Comparison of ENCODE assay signal across 29 cellular contexts in genomic region chr7:127146746-127147536, GRCh38.
"Had no signal": no experiment of that assay in that cellular context is flagged by ENCODE, and none has a peak within 500 bp of the region (broad histone marks: within the 10 kb centered on the region; RNA-seq: fewer than 3 reads in every experiment).

No MANE protein-coding gene starts in this region.

- H3K4me1 ChIP-seq: SJSA1 had no signal

- FAIRE-seq: HTR-8/SVneo, RCC 7860 had no signal

- H3K36me3 ChIP-seq: MG63, SJSA1 had no signal

- ATAC-seq: T-cell had no signal

- H3K27ac ChIP-seq: HL-60, SJSA1, SK-N-MC had no signal

- DNase-seq: IMR-90, Karpas-422, KG1, MG63, NCI-H1092, NCI-H1105 treated with DMSO at 0.1 percent for 48 hours, NCI-H1417 treated with DMSO at 0.1 percent for 48 hours, NCI-H146, NCI-H1694 treated with DMSO at 0.1 percent for 48 hours, NCI-H1930, NCI-H2081, NCI-H2107, NCI-H2171, NCI-H226, NCI-H446, NCI-H510A, NCI-H524 treated with DMSO at 0.1 percent for 48 hours, NCI-H69, NCI-H774, Right ventricle myocardium superior, RPMI8226, SIG-M5, SW 1271, T-cell had no signal

- H3K27me3 ChIP-seq: MG63, SJSA1 had no signal

- H3K9me3 ChIP-seq: MG63, SJSA1 had no signal

- H3K4me3 ChIP-seq: MG63, SJSA1, SK-N-MC had no signal
